In the genomic region with DNA sequence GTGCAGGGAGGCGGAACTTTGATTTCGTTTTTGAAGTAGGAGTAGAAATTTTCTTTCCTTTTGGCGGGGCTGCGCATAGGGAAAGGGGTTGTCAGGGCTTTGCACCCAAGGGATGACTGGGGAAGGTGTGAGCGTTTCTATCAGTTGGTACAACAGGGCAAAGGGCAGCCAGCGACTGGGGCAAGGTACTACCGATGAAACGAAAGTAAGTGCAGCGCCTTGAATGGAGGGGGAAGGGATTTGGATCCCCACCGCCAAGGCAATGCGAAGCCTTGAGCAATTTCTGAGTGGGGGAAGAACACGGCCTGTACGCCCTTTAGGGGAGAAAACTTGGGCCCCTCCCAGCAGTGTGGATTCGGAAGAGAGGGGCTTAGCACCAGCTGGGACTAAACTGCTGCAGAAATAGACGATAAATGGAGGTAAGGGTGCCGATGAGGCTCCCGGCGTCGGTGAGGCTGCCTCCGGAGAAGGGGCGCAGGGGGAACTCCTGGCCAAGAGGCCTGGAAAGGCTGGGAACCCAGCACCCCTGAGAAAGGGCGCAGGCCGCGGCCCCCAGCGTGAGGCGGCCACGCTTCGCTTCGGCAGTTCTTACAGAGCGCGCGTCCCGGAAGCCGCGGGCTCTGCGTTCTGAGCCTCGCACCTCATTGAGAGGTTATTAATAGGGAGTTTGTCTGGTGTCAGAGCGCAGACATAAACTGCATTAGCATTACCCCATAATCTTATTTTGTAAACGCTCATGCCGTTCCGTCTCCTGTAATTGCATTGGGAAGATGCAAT, we compare ENCODE assay signal across 1 cellular context.
A peak's percentile ranks its signal among the peaks of the same experiment; 100 is the strongest.
TF ChIP-seq lines count a peak whose summit lies in the region.

No MANE protein-coding gene starts in this region.

TF ChIP-seq in HepG2, 621 proteins besides CTCF, POLR2A, EP300 and RAD21 (continued from another document and continues in another):
- TF ChIP-seq, protein P1, sequence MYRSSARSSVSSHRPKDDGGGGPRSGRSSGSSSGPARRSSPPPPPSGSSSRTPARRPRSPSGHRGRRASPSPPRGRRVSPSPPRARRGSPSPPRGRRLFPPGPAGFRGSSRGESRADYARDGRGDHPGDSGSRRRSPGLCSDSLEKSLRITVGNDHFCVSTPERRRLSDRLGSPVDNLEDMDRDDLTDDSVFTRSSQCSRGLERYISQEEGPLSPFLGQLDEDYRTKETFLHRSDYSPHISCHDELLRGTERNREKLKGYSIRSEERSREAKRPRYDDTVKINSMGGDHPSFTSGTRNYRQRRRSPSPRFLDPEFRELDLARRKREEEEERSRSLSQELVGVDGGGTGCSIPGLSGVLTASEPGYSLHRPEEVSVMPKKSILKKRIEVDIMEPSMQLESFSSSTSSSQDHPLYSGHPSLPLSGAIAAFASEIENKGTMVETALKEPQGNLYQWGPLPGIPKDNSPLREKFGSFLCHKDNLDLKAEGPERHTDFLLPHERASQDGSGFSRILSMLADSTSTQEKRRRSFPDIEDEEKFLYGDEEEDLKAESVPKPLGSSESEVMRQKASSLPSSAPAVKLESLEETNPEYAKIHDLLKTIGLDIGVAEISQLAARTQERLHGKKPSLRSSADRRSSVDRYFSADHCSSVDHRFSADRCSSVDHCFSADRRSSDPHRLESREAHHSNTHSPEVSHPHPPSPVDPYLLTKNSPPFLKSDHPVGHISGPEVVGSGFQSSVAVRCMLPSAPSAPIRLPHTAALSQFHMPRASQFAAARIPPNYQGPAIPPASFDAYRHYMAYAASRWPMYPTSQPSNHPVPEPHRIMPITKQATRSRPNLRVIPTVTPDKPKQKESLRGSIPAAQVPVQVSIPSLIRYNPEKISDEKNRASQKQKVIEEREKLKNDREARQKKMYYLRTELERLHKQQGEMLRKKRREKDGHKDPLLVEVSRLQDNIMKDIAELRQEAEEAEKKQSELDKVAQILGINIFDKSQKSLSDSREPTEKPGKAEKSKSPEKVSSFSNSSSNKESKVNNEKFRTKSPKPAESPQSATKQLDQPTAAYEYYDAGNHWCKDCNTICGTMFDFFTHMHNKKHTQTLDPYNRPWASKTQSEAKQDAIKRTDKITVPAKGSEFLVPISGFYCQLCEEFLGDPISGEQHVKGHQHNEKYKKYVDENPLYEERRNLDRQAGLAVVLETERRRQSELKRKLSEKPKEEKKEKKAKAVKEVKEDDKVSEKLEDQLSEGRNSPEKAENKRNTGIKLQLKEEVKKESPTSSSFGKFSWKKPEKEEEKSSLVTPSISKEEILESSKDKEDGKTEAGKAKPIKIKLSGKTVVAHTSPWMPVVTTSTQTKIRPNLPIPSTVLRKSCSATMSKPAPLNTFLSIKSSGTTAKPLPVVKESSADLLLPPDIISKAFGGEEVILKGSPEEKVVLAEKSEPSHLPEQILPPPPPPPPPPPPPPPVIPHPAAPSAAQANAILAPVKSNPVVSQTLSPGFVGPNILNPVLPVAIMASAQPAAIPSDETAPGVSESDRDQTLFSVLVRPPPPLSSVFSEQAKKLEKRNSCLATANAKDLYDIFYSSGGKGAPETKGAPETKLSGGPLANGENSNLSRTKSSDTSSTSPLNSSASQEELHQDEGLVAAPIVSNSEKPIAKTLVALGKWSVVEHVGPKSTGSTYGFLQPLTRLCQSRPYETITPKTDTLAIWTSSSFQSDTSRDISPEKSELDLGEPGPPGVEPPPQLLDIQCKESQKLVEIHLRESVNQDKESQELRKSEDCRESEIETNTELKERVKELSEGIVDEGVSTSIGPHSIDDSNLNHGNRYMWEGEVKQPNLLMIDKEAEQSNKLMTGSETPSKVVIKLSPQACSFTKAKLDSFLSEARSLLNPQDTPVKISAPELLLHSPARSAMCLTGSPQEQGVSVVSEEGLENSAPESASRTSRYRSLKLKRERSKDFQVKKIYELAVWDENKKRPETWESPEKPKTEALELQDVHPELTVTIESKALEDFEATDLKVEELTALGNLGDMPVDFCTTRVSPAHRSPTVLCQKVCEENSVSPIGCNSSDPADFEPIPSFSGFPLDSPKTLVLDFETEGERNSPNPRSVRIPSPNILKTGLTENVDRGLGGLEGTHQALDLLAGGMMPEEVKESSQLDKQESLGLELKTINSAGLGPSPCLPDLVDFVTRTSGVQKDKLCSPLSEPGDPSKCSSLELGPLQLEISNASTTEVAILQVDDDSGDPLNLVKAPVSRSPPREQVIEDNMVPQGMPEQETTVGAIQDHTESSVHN (CRISPR knock-in tag; IDR thresholded peaks at IDR 0.05): peak; percentile 44; the same call in 1 of the 2 replicates
- TF ChIP-seq TCF12 (IDR thresholded peaks at IDR 0.05) (no peak), TCF12 (CRISPR knock-in tag; IDR thresholded peaks at IDR 0.05) (no peak), KLF13 (CRISPR knock-in tag; IDR thresholded peaks at IDR 0.05) (no peak), ZIK1 (CRISPR knock-in tag; IDR thresholded peaks at IDR 0.05; ENCODE audit: borderline replicate concordance, low read depth) (no peak), SRSF4 (IDR thresholded peaks at IDR 0.05; ENCODE audit: low read depth, low read length, poor library complexity, severe bottlenecking) (no peak), NR2F6 (IDR thresholded peaks at IDR 0.05) (0 out of 2 replicates have a peak, but pooled peaks have one; percentile 29), NR2F6 (CRISPR knock-in tag; IDR thresholded peaks at IDR 0.05) (no peak), ZNF552 (CRISPR knock-in tag; IDR thresholded peaks at IDR 0.05; ENCODE audit: borderline replicate concordance) (0 out of 2 replicates have a peak, but pooled peaks have one; percentile 25), PHF8 (CRISPR knock-in tag; IDR thresholded peaks at IDR 0.05) (peak; percentile 23; the same call in 1 of the 2 replicates), ZNF709 (CRISPR knock-in tag; IDR thresholded peaks at IDR 0.05) (0 out of 2 replicates have a peak, but pooled peaks have one; percentile 62), CBX2 (IDR thresholded peaks at IDR 0.05; ENCODE audit: low read depth, low read length) (no peak), CBX2 (CRISPR knock-in tag; IDR thresholded peaks at IDR 0.05; ENCODE audit: low read depth) (no peak), MTA1 (CRISPR knock-in tag; IDR thresholded peaks at IDR 0.05; ENCODE audit: borderline replicate concordance) (0 out of 2 replicates have a peak, but pooled peaks have one; percentile 46), ZNF576 (CRISPR knock-in tag; IDR thresholded peaks at IDR 0.05) (no peak), ZMYM2 (CRISPR knock-in tag; IDR thresholded peaks at IDR 0.05) (no peak), RBFOX2 (IDR thresholded peaks at IDR 0.05; ENCODE audit: low read depth, low read length) (0 out of 2 replicates have a peak, but pooled peaks have one; percentile 44), POLR2G (IDR thresholded peaks at IDR 0.05; ENCODE audit: low read depth, low read length) (0 out of 2 replicates have a peak, but pooled peaks have one; percentile 37), REXO4 (CRISPR knock-in tag; IDR thresholded peaks at IDR 0.05; ENCODE audit: borderline replicate concordance) (no peak), ZFY (CRISPR knock-in tag; IDR thresholded peaks at IDR 0.05) (peak; percentile 67), AFF4 (CRISPR knock-in tag; IDR thresholded peaks at IDR 0.05) (no peak), ZNF281 (CRISPR knock-in tag; IDR thresholded peaks at IDR 0.05; ENCODE audit: borderline replicate concordance) (0 out of 2 replicates have a peak, but pooled peaks have one; percentile 9), ZNF607 (CRISPR knock-in tag; IDR thresholded peaks at IDR 0.05; ENCODE audit: borderline replicate concordance) (peak; percentile 23; the same call in 1 of the 2 replicates), ZNF724P (CRISPR knock-in tag; IDR thresholded peaks at IDR 0.05; ENCODE audit: borderline replicate concordance) (no peak)
- TF ChIP-seq, protein P2, sequence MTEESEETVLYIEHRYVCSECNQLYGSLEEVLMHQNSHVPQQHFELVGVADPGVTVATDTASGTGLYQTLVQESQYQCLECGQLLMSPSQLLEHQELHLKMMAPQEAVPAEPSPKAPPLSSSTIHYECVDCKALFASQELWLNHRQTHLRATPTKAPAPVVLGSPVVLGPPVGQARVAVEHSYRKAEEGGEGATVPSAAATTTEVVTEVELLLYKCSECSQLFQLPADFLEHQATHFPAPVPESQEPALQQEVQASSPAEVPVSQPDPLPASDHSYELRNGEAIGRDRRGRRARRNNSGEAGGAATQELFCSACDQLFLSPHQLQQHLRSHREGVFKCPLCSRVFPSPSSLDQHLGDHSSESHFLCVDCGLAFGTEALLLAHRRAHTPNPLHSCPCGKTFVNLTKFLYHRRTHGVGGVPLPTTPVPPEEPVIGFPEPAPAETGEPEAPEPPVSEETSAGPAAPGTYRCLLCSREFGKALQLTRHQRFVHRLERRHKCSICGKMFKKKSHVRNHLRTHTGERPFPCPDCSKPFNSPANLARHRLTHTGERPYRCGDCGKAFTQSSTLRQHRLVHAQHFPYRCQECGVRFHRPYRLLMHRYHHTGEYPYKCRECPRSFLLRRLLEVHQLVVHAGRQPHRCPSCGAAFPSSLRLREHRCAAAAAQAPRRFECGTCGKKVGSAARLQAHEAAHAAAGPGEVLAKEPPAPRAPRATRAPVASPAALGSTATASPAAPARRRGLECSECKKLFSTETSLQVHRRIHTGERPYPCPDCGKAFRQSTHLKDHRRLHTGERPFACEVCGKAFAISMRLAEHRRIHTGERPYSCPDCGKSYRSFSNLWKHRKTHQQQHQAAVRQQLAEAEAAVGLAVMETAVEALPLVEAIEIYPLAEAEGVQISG (CRISPR knock-in tag; IDR thresholded peaks at IDR 0.05): peak; percentile 27; the same call in 1 of the 2 replicates
- TF ChIP-seq, protein P3, sequence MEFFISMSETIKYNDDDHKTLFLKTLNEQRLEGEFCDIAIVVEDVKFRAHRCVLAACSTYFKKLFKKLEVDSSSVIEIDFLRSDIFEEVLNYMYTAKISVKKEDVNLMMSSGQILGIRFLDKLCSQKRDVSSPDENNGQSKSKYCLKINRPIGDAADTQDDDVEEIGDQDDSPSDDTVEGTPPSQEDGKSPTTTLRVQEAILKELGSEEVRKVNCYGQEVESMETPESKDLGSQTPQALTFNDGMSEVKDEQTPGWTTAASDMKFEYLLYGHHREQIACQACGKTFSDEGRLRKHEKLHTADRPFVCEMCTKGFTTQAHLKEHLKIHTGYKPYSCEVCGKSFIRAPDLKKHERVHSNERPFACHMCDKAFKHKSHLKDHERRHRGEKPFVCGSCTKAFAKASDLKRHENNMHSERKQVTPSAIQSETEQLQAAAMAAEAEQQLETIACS (CRISPR knock-in tag; IDR thresholded peaks at IDR 0.05): no peak
- TF ChIP-seq, protein P4, sequence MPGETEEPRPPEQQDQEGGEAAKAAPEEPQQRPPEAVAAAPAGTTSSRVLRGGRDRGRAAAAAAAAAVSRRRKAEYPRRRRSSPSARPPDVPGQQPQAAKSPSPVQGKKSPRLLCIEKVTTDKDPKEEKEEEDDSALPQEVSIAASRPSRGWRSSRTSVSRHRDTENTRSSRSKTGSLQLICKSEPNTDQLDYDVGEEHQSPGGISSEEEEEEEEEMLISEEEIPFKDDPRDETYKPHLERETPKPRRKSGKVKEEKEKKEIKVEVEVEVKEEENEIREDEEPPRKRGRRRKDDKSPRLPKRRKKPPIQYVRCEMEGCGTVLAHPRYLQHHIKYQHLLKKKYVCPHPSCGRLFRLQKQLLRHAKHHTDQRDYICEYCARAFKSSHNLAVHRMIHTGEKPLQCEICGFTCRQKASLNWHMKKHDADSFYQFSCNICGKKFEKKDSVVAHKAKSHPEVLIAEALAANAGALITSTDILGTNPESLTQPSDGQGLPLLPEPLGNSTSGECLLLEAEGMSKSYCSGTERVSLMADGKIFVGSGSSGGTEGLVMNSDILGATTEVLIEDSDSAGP (CRISPR knock-in tag; IDR thresholded peaks at IDR 0.05; ENCODE audit: borderline replicate concordance): peak; percentile 18; the same call in 1 of the 2 replicates
- TF ChIP-seq, protein P5, sequence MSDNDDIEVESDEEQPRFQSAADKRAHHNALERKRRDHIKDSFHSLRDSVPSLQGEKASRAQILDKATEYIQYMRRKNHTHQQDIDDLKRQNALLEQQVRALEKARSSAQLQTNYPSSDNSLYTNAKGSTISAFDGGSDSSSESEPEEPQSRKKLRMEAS (IDR thresholded peaks at IDR 0.05): peak; percentile 60; the same call in 1 of the 2 replicates
